In the genomic region with DNA sequence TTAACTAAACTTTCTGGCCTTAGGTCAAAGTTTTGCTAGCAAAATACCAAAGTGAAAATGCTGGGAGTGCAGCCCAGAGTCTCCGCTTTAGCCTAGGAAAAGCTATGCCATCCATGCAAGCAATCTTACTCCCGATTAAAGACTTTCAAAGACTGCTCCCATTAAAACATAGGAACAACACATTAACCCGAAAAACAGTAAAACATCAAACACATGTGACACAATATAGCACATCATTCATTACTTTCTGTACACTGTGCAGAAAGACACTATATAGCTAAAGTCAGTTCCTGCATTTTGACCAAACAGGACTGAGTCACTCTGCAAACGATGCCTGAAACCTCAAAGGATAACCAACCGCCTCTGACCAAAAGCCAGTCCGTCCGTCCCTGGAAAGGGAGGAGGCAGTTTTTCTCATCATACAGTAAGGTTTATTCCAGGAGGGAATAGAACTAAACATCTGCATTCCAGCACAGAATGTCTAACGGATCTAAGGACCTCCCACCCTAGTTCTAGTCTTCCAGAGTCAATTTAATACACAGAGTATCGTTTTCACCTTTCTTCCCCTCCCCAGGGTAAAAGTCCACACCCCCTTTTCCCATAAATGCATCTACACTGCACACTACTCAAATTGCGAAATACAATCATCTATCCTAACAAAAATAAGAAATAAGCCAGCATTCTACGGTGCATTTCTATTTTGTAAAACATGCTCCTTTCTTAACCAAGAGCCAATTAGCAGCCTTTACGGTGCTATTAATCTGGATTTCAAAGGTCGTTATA, we compare ENCODE assay signal across 1 cellular context.
TF ChIP-seq lines count a peak whose summit lies in the region.

No MANE protein-coding gene starts in this region.

TF ChIP-seq in GM23338, 12 proteins besides CTCF, POLR2A, EP300 and RAD21 (continued from another document):
- TF ChIP-seq, protein P1, sequence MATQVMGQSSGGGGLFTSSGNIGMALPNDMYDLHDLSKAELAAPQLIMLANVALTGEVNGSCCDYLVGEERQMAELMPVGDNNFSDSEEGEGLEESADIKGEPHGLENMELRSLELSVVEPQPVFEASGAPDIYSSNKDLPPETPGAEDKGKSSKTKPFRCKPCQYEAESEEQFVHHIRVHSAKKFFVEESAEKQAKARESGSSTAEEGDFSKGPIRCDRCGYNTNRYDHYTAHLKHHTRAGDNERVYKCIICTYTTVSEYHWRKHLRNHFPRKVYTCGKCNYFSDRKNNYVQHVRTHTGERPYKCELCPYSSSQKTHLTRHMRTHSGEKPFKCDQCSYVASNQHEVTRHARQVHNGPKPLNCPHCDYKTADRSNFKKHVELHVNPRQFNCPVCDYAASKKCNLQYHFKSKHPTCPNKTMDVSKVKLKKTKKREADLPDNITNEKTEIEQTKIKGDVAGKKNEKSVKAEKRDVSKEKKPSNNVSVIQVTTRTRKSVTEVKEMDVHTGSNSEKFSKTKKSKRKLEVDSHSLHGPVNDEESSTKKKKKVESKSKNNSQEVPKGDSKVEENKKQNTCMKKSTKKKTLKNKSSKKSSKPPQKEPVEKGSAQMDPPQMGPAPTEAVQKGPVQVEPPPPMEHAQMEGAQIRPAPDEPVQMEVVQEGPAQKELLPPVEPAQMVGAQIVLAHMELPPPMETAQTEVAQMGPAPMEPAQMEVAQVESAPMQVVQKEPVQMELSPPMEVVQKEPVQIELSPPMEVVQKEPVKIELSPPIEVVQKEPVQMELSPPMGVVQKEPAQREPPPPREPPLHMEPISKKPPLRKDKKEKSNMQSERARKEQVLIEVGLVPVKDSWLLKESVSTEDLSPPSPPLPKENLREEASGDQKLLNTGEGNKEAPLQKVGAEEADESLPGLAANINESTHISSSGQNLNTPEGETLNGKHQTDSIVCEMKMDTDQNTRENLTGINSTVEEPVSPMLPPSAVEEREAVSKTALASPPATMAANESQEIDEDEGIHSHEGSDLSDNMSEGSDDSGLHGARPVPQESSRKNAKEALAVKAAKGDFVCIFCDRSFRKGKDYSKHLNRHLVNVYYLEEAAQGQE (IDR thresholded peaks at IDR 0.05; ENCODE audit: unreplicated experiment): no peak
- TF ChIP-seq EZH2phosphoT487 (IDR thresholded peaks at IDR 0.05; ENCODE audit: unreplicated experiment) (no peak), ZNF331 (CRISPR knock-in tag; IDR thresholded peaks at IDR 0.05; ENCODE audit: low read depth) (no peak), EZH2 (IDR thresholded peaks at IDR 0.05; ENCODE audit: low read depth, unreplicated experiment) (no peak), JUNB (IDR thresholded peaks at IDR 0.05; ENCODE audit: unreplicated experiment) (no peak), CREB1 (CRISPR knock-in tag; IDR thresholded peaks at IDR 0.05; ENCODE audit: low read depth) (no peak)
- TF ChIP-seq, protein P2, sequence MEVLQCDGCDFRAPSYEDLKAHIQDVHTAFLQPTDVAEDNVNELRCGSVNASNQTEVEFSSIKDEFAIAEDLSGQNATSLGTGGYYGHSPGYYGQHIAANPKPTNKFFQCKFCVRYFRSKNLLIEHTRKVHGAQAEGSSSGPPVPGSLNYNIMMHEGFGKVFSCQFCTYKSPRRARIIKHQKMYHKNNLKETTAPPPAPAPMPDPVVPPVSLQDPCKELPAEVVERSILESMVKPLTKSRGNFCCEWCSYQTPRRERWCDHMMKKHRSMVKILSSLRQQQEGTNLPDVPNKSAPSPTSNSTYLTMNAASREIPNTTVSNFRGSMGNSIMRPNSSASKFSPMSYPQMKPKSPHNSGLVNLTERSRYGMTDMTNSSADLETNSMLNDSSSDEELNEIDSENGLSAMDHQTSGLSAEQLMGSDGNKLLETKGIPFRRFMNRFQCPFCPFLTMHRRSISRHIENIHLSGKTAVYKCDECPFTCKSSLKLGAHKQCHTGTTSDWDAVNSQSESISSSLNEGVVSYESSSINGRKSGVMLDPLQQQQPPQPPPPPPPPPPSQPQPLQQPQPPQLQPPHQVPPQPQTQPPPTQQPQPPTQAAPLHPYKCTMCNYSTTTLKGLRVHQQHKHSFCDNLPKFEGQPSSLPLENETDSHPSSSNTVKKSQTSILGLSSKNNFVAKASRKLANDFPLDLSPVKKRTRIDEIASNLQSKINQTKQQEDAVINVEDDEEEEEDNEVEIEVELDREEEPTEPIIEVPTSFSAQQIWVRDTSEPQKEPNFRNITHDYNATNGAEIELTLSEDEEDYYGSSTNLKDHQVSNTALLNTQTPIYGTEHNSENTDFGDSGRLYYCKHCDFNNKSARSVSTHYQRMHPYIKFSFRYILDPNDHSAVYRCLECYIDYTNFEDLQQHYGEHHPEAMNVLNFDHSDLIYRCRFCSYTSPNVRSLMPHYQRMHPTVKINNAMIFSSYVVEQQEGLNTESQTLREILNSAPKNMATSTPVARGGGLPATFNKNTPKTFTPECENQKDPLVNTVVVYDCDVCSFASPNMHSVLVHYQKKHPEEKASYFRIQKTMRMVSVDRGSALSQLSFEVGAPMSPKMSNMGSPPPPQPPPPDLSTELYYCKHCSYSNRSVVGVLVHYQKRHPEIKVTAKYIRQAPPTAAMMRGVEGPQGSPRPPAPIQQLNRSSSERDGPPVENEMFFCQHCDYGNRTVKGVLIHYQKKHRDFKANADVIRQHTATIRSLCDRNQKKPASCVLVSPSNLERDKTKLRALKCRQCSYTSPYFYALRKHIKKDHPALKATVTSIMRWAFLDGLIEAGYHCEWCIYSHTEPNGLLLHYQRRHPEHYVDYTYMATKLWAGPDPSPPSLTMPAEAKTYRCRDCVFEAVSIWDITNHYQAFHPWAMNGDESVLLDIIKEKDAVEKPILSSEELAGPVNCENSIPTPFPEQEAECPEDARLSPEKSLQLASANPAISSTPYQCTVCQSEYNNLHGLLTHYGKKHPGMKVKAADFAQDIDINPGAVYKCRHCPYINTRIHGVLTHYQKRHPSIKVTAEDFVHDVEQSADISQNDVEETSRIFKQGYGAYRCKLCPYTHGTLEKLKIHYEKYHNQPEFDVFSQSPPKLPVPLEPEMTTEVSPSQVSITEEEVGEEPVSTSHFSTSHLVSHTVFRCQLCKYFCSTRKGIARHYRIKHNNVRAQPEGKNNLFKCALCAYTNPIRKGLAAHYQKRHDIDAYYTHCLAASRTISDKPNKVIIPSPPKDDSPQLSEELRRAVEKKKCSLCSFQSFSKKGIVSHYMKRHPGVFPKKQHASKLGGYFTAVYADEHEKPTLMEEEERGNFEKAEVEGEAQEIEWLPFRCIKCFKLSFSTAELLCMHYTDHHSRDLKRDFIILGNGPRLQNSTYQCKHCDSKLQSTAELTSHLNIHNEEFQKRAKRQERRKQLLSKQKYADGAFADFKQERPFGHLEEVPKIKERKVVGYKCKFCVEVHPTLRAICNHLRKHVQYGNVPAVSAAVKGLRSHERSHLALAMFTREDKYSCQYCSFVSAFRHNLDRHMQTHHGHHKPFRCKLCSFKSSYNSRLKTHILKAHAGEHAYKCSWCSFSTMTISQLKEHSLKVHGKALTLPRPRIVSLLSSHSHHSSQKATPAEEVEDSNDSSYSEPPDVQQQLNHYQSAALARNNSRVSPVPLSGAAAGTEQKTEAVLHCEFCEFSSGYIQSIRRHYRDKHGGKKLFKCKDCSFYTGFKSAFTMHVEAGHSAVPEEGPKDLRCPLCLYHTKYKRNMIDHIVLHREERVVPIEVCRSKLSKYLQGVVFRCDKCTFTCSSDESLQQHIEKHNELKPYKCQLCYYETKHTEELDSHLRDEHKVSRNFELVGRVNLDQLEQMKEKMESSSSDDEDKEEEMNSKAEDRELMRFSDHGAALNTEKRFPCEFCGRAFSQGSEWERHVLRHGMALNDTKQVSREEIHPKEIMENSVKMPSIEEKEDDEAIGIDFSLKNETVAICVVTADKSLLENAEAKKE (CRISPR knock-in tag; IDR thresholded peaks at IDR 0.05): no peak
TF ChIP-seq in GM23338: peak in this region for 0.
